In genomic region chr4:157079441-157079840, GRCh38 we compare ENCODE assay signal across 27 cellular contexts. TPM values are rescaled to one million over a fixed set of nuclear protein-coding genes. Genes with fewer than 3 reads are reported as not detected.
"Had no signal": no experiment of that assay in that cellular context is flagged by ENCODE, and none has a peak within 500 bp of the region (broad histone marks: within the 10 kb centered on the region; RNA-seq: fewer than 3 reads in every experiment).

No MANE protein-coding gene starts in this region.

- H3K4me3 Mint-ChIP-seq: activated B cell treated with CpG ODN at 0.5 μM for 24 hours; activated CD4-positive, alpha-beta T cell treated with anti-CD3 and anti-CD28 coated beads, Interleukin-2, amount 10 ng/mL, durations not matched to agents 24 days and 14 days; activated CD8-positive, alpha-beta memory T cell treated with anti-CD3 and anti-CD28 coated beads, Interleukin-2, amount 10 ng/mL, durations not matched to agents 7 days and 5 days; activated naive CD4-positive, alpha-beta T cell treated with anti-CD3 and anti-CD28 coated beads, Interleukin-2, amount 50 U/mL, for 24 hours; activated T-cell treated with anti-CD3 and anti-CD28 coated beads, Interleukin-2, amount 50 U/mL, for 24 hours; activated T-helper 1 cell treated with anti-CD3 and anti-CD28 coated beads, Interleukin-12 subunit alpha, Interleukin-12 subunit beta, Interleukin-2, Interleukin-4 antibody, amounts not matched to agents 30 ng/mL and 10 ng/mL and 1 ng/mL, durations not matched to agents 14 hours and 24 hours and 36 hours; T-cell had no signal

- H3K36me3 Mint-ChIP-seq: activated CD8-positive, alpha-beta memory T cell treated with anti-CD3 and anti-CD28 coated beads, Interleukin-2, amount 10 ng/mL, durations not matched to agents 7 days and 5 days; activated naive CD4-positive, alpha-beta T cell treated with anti-CD3 and anti-CD28 coated beads, Interleukin-2, amount 50 U/mL, for 24 hours; T-cell had no signal

- H3K36me3 ChIP-seq: breast epithelium, SJCRH30 had no signal

- H3K27ac ChIP-seq: breast epithelium, SJCRH30 had no signal

- DNase-seq: activated B cell treated with CpG ODN at 0.5 μM for 24 hours; activated CD4-positive, alpha-beta T cell treated with anti-CD3 and anti-CD28 coated beads for 1 hour; activated CD4-positive, alpha-beta T cell treated with anti-CD3 and anti-CD28 coated beads, Interleukin-2, amount 10 ng/mL, durations not matched to agents 24 days and 14 days; activated CD4-positive, alpha-beta T cell treated with anti-CD3 and anti-CD28 coated beads, Interleukin-2, amount 50 U/mL, for 48 hours; activated CD8-positive, alpha-beta memory T cell treated with anti-CD3 and anti-CD28 coated beads, Interleukin-2, amount 10 ng/mL, durations not matched to agents 7 days and 5 days; activated effector memory CD4-positive, alpha-beta T cell treated with Interleukin-2 at 50 U/mL for 16 hours; activated naive CD4-positive, alpha-beta T cell; activated T-cell treated with anti-CD3 and anti-CD28 coated beads, Interleukin-2, amount 50 U/mL, for 24 hours; aorta; Kasumi-1; NCI-H1048; NCI-H146; NCI-H1930; NCI-H510A treated with DMSO at 0.1 percent for 48 hours; NCI-H69; OCI-M1; Right ventricle myocardium superior; RPMI8226; SJCRH30; T-cell; T-helper 2 cell; T1000 had no signal

- H3K27me3 ChIP-seq: breast epithelium, SJCRH30 had no signal

- H3K4me3 ChIP-seq: breast epithelium, K562, SJCRH30 had no signal

- H3K4me1 ChIP-seq: breast epithelium, SJCRH30 had no signal

- H3K4me1 Mint-ChIP-seq: activated B cell treated with CpG ODN at 0.5 μM for 24 hours; activated CD4-positive, alpha-beta T cell treated with anti-CD3 and anti-CD28 coated beads, Interleukin-2, amount 10 ng/mL, durations not matched to agents 24 days and 14 days; activated CD8-positive, alpha-beta memory T cell treated with anti-CD3 and anti-CD28 coated beads, Interleukin-2, amount 10 ng/mL, durations not matched to agents 7 days and 5 days; activated naive CD4-positive, alpha-beta T cell treated with anti-CD3 and anti-CD28 coated beads, Interleukin-2, amount 50 U/mL, for 24 hours; T-cell had no signal

- H3K27ac Mint-ChIP-seq: activated B cell treated with CpG ODN at 0.5 μM for 24 hours; activated CD4-positive, alpha-beta T cell treated with anti-CD3 and anti-CD28 coated beads, Interleukin-2, amount 10 ng/mL, durations not matched to agents 24 days and 14 days; activated CD8-positive, alpha-beta memory T cell treated with anti-CD3 and anti-CD28 coated beads, Interleukin-2, amount 10 ng/mL, durations not matched to agents 7 days and 5 days; activated naive CD4-positive, alpha-beta T cell treated with anti-CD3 and anti-CD28 coated beads, Interleukin-2, amount 50 U/mL, for 24 hours; activated T-cell treated with anti-CD3 and anti-CD28 coated beads, Interleukin-2, amount 50 U/mL, for 24 hours; activated T-helper 1 cell treated with anti-CD3 and anti-CD28 coated beads, Interleukin-12 subunit alpha, Interleukin-12 subunit beta, Interleukin-2, Interleukin-4 antibody, amounts not matched to agents 30 ng/mL and 10 ng/mL and 1 ng/mL, durations not matched to agents 14 hours and 24 hours and 36 hours; T-cell had no signal

- H3K9me3 Mint-ChIP-seq: activated B cell treated with CpG ODN at 0.5 μM for 24 hours; activated CD4-positive, alpha-beta T cell treated with anti-CD3 and anti-CD28 coated beads, Interleukin-2, amount 10 ng/mL, durations not matched to agents 24 days and 14 days; activated naive CD4-positive, alpha-beta T cell treated with anti-CD3 and anti-CD28 coated beads, Interleukin-2, amount 50 U/mL, for 24 hours; activated T-cell treated with anti-CD3 and anti-CD28 coated beads, Interleukin-2, amount 50 U/mL, for 24 hours; activated T-helper 1 cell treated with anti-CD3 and anti-CD28 coated beads, Interleukin-12 subunit alpha, Interleukin-12 subunit beta, Interleukin-2, Interleukin-4 antibody, amounts not matched to agents 30 ng/mL and 10 ng/mL and 1 ng/mL, durations not matched to agents 14 hours and 24 hours and 36 hours; T-cell had no signal

- ATAC-seq: activated CD8-positive, alpha-beta memory T cell treated with anti-CD3 and anti-CD28 coated beads, Interleukin-2, amount 10 ng/mL, durations not matched to agents 7 days and 5 days; K562; Panc1; T-cell had no signal

- H3K9me3 ChIP-seq: breast epithelium, SJCRH30 had no signal

RNA-seq across cellular contexts. Expression of gene GLRB, which starts 3.5 kb away (rescaled TPM):
- total RNA-seq: activated B cell treated with CpG ODN at 0.5 μM for 24 hours; activated CD4-positive, alpha-beta T cell treated with anti-CD3 and anti-CD28 coated beads, Interleukin-2, amount 10 ng/mL, durations not matched to agents 24 days and 14 days; activated CD8-positive, alpha-beta memory T cell treated with anti-CD3 and anti-CD28 coated beads, Interleukin-2, amount 10 ng/mL, durations not matched to agents 7 days and 5 days; activated T-helper 1 cell treated with anti-CD3 and anti-CD28 coated beads, Interleukin-12 subunit alpha, Interleukin-12 subunit beta, Interleukin-2, Interleukin-4 antibody, amounts not matched to agents 30 ng/mL and 10 ng/mL and 1 ng/mL, durations not matched to agents 14 hours and 24 hours and 36 hours; K562; T-cell had no signal
- polyA plus RNA-seq: K562 had no signal
